ENCODE assay signal across 2 cellular contexts in genomic region chr2:101040072-101040471, GRCh38.
TF ChIP-seq lines count a peak whose summit lies in the region.

No MANE protein-coding gene starts in this region.

TF ChIP-seq in K562, 482 proteins besides CTCF, POLR2A, EP300 and RAD21:
- no peak for TF ChIP-seq ZNF444 (CRISPR knock-in tag; IDR thresholded peaks at IDR 0.05)
- TF ChIP-seq ZNF655 (CRISPR knock-in tag; IDR thresholded peaks at IDR 0.05): no peak
- no peak for TF ChIP-seq STAG1 (CRISPR knock-in tag; IDR thresholded peaks at IDR 0.05; ENCODE audit: borderline replicate concordance)
- TF ChIP-seq ILK (tag; IDR thresholded peaks at IDR 0.05; ENCODE audit: borderline replicate concordance, low read depth): no peak
- no peak for TF ChIP-seq BRD4 (IDR thresholded peaks at IDR 0.05)
- TF ChIP-seq, protein P1, sequence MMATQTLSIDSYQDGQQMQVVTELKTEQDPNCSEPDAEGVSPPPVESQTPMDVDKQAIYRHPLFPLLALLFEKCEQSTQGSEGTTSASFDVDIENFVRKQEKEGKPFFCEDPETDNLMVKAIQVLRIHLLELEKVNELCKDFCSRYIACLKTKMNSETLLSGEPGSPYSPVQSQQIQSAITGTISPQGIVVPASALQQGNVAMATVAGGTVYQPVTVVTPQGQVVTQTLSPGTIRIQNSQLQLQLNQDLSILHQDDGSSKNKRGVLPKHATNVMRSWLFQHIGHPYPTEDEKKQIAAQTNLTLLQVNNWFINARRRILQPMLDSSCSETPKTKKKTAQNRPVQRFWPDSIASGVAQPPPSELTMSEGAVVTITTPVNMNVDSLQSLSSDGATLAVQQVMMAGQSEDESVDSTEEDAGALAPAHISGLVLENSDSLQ (IDR thresholded peaks at IDR 0.05): peak; percentile 22; the same call in 1 of the 2 replicates
- TF ChIP-seq CTBP1 (IDR thresholded peaks at IDR 0.05; ENCODE audit: borderline replicate concordance): 0 out of 2 replicates have a peak, but pooled peaks have one; percentile 11
- TF ChIP-seq MBD2 (IDR thresholded peaks at IDR 0.05; ENCODE audit: borderline replicate concordance, low read depth): no peak
- TF ChIP-seq GATA2 (CRISPR knock-in tag; IDR thresholded peaks at IDR 0.05): no peak
- peak; percentile 49 for TF ChIP-seq MGA (IDR thresholded peaks at IDR 0.05)

TF ChIP-seq in SK-N-SH, 30 proteins besides CTCF, POLR2A, EP300 and RAD21:
- TF ChIP-seq YY1 (IDR thresholded peaks at IDR 0.05; ENCODE audit: low read depth) (no peak), REST (IDR thresholded peaks at IDR 0.05; ENCODE audit: low read depth, low read length) (no peak), RXRA (IDR thresholded peaks at IDR 0.05; ENCODE audit: borderline replicate concordance, low read depth) (no peak), GABPA (IDR thresholded peaks at IDR 0.05; ENCODE audit: low read depth) (no peak), TEAD4 (IDR thresholded peaks at IDR 0.05; ENCODE audit: borderline replicate concordance, insufficient read depth) (no peak), MAX (IDR thresholded peaks at IDR 0.05; ENCODE audit: low read depth) (no peak)
- TF ChIP-seq, protein P2, sequence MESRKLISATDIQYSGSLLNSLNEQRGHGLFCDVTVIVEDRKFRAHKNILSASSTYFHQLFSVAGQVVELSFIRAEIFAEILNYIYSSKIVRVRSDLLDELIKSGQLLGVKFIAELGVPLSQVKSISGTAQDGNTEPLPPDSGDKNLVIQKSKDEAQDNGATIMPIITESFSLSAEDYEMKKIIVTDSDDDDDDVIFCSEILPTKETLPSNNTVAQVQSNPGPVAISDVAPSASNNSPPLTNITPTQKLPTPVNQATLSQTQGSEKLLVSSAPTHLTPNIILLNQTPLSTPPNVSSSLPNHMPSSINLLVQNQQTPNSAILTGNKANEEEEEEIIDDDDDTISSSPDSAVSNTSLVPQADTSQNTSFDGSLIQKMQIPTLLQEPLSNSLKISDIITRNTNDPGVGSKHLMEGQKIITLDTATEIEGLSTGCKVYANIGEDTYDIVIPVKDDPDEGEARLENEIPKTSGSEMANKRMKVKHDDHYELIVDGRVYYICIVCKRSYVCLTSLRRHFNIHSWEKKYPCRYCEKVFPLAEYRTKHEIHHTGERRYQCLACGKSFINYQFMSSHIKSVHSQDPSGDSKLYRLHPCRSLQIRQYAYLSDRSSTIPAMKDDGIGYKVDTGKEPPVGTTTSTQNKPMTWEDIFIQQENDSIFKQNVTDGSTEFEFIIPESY (IDR thresholded peaks at IDR 0.05; ENCODE audit: borderline replicate concordance, low read depth): no peak
- TF ChIP-seq, protein P3, sequence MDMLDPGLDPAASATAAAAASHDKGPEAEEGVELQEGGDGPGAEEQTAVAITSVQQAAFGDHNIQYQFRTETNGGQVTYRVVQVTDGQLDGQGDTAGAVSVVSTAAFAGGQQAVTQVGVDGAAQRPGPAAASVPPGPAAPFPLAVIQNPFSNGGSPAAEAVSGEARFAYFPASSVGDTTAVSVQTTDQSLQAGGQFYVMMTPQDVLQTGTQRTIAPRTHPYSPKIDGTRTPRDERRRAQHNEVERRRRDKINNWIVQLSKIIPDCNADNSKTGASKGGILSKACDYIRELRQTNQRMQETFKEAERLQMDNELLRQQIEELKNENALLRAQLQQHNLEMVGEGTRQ (IDR thresholded peaks at IDR 0.05; ENCODE audit: borderline replicate concordance, low read depth, low read length): no peak
